Comparison of ENCODE assay signal across 21 cellular contexts in genomic region chr20:49785149-49785850, GRCh38. TPM values are rescaled to one million over a fixed set of nuclear protein-coding genes. Genes with fewer than 3 reads are reported as not detected.
DNase-seq lines count a peak whose midpoint lies in the region; ATAC-seq and TF ChIP-seq lines count a peak whose summit lies in the region.
"Had no signal": no experiment of that assay in that cellular context is flagged by ENCODE, and none has a peak within 500 bp of the region (broad histone marks: within the 10 kb centered on the region; RNA-seq: fewer than 3 reads in every experiment).

No MANE protein-coding gene starts in this region.

- H3K27ac Mint-ChIP-seq in naive thymus-derived CD8-positive, alpha-beta T cell = no peak overlapping the region
- H3K27ac Mint-ChIP-seq: activated T-helper 1 cell treated with anti-CD3 and anti-CD28 coated beads, Interleukin-12 subunit alpha, Interleukin-12 subunit beta, Interleukin-2, Interleukin-4 antibody, amounts not matched to agents 30 ng/mL and 10 ng/mL and 1 ng/mL, durations not matched to agents 14 hours and 24 hours and 36 hours; stimulated activated naive CD8-positive, alpha-beta T cell treated with anti-CD3 and anti-CD28 coated beads, Interleukin-15, amount 100 ng/mL, for 72 hours had no signal

- POLR2A ChIA-PET in naive thymus-derived CD8-positive, alpha-beta T cell (lab: Charles Lee) = no interaction called here

- H3K4me3 Mint-ChIP-seq in naive thymus-derived CD8-positive, alpha-beta T cell = peak overlapping the region in 1 of 10 donors; percentile 42
- H3K4me3 Mint-ChIP-seq: activated T-helper 1 cell treated with anti-CD3 and anti-CD28 coated beads, Interleukin-12 subunit alpha, Interleukin-12 subunit beta, Interleukin-2, Interleukin-4 antibody, amounts not matched to agents 30 ng/mL and 10 ng/mL and 1 ng/mL, durations not matched to agents 14 hours and 24 hours and 36 hours; stimulated activated naive CD8-positive, alpha-beta T cell treated with anti-CD3 and anti-CD28 coated beads, Interleukin-15, amount 100 ng/mL, for 72 hours had no signal

- intact Hi-C loops in lower lobe of right lung (cut with DNase I) (no loop called here), left ventricle myocardium inferior (cut with micrococcal nuclease) (no loop called here)

- H3K9ac ChIP-seq in BLaER1 treated with 17β-estradiol and CSF1 and Interleukin-3, amounts not matched to agents 10 nM and 100 nM = no peak overlapping the region

- peak overlapping the region; percentile 51 to 83 (median 71) for H3K4me2 ChIP-seq in BLaER1 treated with 17β-estradiol and CSF1 and Interleukin-3, amounts not matched to agents 10 nM and 100 nM

- H3K9me3 Mint-ChIP-seq in naive thymus-derived CD8-positive, alpha-beta T cell = no peaks in the 10 kb centered on the region
- H3K9me3 Mint-ChIP-seq: activated T-helper 1 cell treated with anti-CD3 and anti-CD28 coated beads, Interleukin-12 subunit alpha, Interleukin-12 subunit beta, Interleukin-2, Interleukin-4 antibody, amounts not matched to agents 30 ng/mL and 10 ng/mL and 1 ng/mL, durations not matched to agents 14 hours and 24 hours and 36 hours; stimulated activated naive CD8-positive, alpha-beta T cell treated with anti-CD3 and anti-CD28 coated beads, Interleukin-15, amount 100 ng/mL, for 72 hours had no signal

- peaks cover 0 to 38% (median 0%) of the 10 kb centered on the region in 11 experiments; a peak in 6 of 22 replicates for H3K27me3 ChIP-seq in BLaER1 treated with 17β-estradiol and CSF1 and Interleukin-3, amounts not matched to agents 10 nM and 100 nM
- H3K27me3 ChIP-seq in lower lobe of right lung (ENCODE audit: low read depth) (no peaks in the 10 kb centered on the region), left ventricle myocardium inferior (ENCODE audit: low read depth) (no peaks in the 10 kb centered on the region)
- H3K27me3 ChIP-seq: adrenal gland, SJCRH30 had no signal

- H3K27ac ChIP-seq in BLaER1 treated with 17β-estradiol and CSF1 and Interleukin-3, amounts not matched to agents 10 nM and 100 nM = peak overlapping the region in 2 of 11 experiments; percentile 17 to 24; a peak in 2 of 22 replicates
- H3K27ac ChIP-seq in lower lobe of right lung (peak overlapping the region; percentile 4), left ventricle myocardium inferior (replicated peaks) (no peak overlapping the region)
- H3K27ac ChIP-seq: psoas muscle, SJCRH30 had no signal

- no peaks in the 10 kb centered on the region for H3K27me3 Mint-ChIP-seq in naive thymus-derived CD8-positive, alpha-beta T cell

- H4K20me1 ChIP-seq in BLaER1 treated with 17β-estradiol and CSF1 and Interleukin-3, amounts not matched to agents 10 nM and 100 nM = peaks cover 0 to 4% (median 0%) of the 10 kb centered on the region in 11 experiments; a peak in 1 of 22 replicates

- peaks cover 19 to 39% (median 29%) of the 10 kb centered on the region in 10 experiments for H3K4me1 ChIP-seq in BLaER1 treated with 17β-estradiol and CSF1 and Interleukin-3, amounts not matched to agents 10 nM and 100 nM
- peaks cover 17% of the 10 kb centered on the region for H3K4me1 ChIP-seq in lower lobe of right lung
- peaks cover 9% of the 10 kb centered on the region for H3K4me1 ChIP-seq in left ventricle myocardium inferior
- H3K4me1 ChIP-seq: psoas muscle had no signal

- no peaks in the 10 kb centered on the region for H3K36me3 ChIP-seq in BLaER1 treated with 17β-estradiol and CSF1 and Interleukin-3, amounts not matched to agents 10 nM and 100 nM
- H3K36me3 ChIP-seq in lower lobe of right lung = no peaks in the 10 kb centered on the region
- H3K36me3 ChIP-seq in left ventricle myocardium inferior = no peaks in the 10 kb centered on the region
- H3K36me3 ChIP-seq: adrenal gland, SJCRH30 had no signal

- peaks cover 2 to 33% (median 5%) of the 10 kb centered on the region in 4 donors for H3K4me1 Mint-ChIP-seq in naive thymus-derived CD8-positive, alpha-beta T cell

- TF ChIP-seq CTCF in lower lobe of right lung (IDR thresholded peaks at IDR 0.05) (no peak), left ventricle myocardium inferior (IDR thresholded peaks at IDR 0.05; ENCODE audit: borderline replicate concordance) (no peak)

- H3K9me3 ChIP-seq in BLaER1 treated with 17β-estradiol and CSF1 and Interleukin-3, amounts not matched to agents 10 nM and 100 nM (replicated peaks in 1 of 11) = no peaks in the 10 kb centered on the region
- H3K9me3 ChIP-seq in lower lobe of right lung (no peaks in the 10 kb centered on the region), left ventricle myocardium inferior (replicated peaks) (no peaks in the 10 kb centered on the region)
- H3K9me3 ChIP-seq: adrenal gland, Caco-2, psoas muscle, SJCRH30 had no signal

- no peak overlapping the region for H3K4me3 ChIP-seq in BLaER1 treated with 17β-estradiol and CSF1 and Interleukin-3, amounts not matched to agents 10 nM and 100 nM
- H3K4me3 ChIP-seq in lower lobe of right lung (no peak overlapping the region), left ventricle myocardium inferior (no peak overlapping the region)
- H3K4me3 ChIP-seq: adrenal gland, psoas muscle, SJCRH30 had no signal

- ATAC-seq in GM19324 (IDR thresholded peaks at IDR 0.05; ENCODE audit: low FRiP score, unreplicated experiment) = peak; percentile 17
- ATAC-seq in HG03571 (IDR thresholded peaks at IDR 0.05; ENCODE audit: unreplicated experiment) = peak; percentile 7
- no peak for ATAC-seq in lower lobe of right lung
- no peak for ATAC-seq in GM21825 (IDR thresholded peaks at IDR 0.05; ENCODE audit: unreplicated experiment)
- no peak for ATAC-seq in naive thymus-derived CD8-positive, alpha-beta T cell
- ATAC-seq: psoas muscle; stimulated activated naive CD8-positive, alpha-beta T cell treated with anti-CD3 and anti-CD28 coated beads, Interleukin-15, amount 100 ng/mL, for 72 hours had no signal

- DNase-seq in lower lobe of right lung (no peak), NCI-H2029 treated with DMSO at 0.1 percent for 48 hours (lab: John Stamatoyannopoulos, UW) (no peak), left ventricle myocardium inferior (no peak)
- no peak for DNase-seq in naive thymus-derived CD8-positive, alpha-beta T cell
- DNase-seq: activated CD4-positive, alpha-beta T cell treated with anti-CD3 and anti-CD28 coated beads, Interleukin-2, amount 50 U/mL, for 48 hours; adrenal gland; Caco-2; central memory CD4-positive, alpha-beta T cell; H7; Kasumi-1; NCI-H1436; NCI-H345; psoas muscle; SJCRH30; stimulated activated CD4-positive, alpha-beta T cell treated with anti-CD3 and anti-CD28 coated beads, Interleukin-12 subunit alpha, Interleukin-12 subunit beta, amount 100 ng/mL, for 4 hours; stimulated activated naive CD8-positive, alpha-beta T cell treated with anti-CD3 and anti-CD28 coated beads, Interleukin-15, amount 100 ng/mL, for 72 hours had no signal

- no peaks in the 10 kb centered on the region for H3K36me3 Mint-ChIP-seq in naive thymus-derived CD8-positive, alpha-beta T cell

RNA-seq across cellular contexts. Expression of gene SLC9A8, which starts 27.3 kb away (rescaled TPM):
- total RNA-seq in lower lobe of right lung (17.7 TPM), left ventricle myocardium inferior (4.6 TPM)
- total RNA-seq in naive thymus-derived CD8-positive, alpha-beta T cell = 10 to 100 TPM; 28.3 to 29.3 TPM
- polyA plus RNA-seq in naive thymus-derived CD8-positive, alpha-beta T cell = 1 to 10 TPM; 4.7 to 9.0 (median 6.0) TPM

Comparison
In these comparisons a context has a peak if more than half of its experiments do, and no peak if none do; other contexts are left out.
1. ATAC-seq: peak in GM19324 (single experiment) and HG03571 (single experiment); none in lower lobe of right lung (0 of 2), GM21825 (single experiment) and naive thymus-derived CD8-positive, alpha-beta T cell (0 of 2).